In the genomic region with DNA sequence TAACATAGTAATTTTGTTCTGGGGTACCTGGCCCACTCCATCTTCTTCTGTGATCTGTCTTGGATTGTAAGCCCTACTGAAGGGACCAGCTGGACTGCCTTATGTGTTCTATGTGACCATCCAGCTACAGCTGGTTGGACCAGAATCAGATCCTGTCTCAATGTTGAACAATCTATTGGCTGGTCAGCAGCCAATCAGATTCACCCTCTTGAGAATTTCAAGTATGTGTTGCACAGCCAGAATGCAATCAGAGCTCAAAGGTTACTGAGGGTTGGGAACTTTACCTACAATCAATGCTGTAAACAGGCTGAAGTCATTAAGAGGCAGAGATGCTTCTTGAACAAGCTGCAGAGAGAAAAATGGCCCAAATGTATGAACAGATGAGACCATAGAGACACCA, we compare ENCODE assay signal across 17 cellular contexts.
"Had no signal": no experiment of that assay in that cellular context is flagged by ENCODE, and none has a peak within 500 bp of the region (broad histone marks: within the 10 kb centered on the region; RNA-seq: fewer than 3 reads in every experiment).

No MANE protein-coding gene starts in this region.

- H3K36me3 ChIP-seq: brain microvascular endothelial cell, gastrocnemius medialis, lower lobe of right lung, upper lobe of right lung had no signal

- H3K4me1 ChIP-seq: upper lobe of right lung had no signal

- H3K27ac ChIP-seq: brain microvascular endothelial cell, coronary artery, gastrocnemius medialis, lower lobe of right lung, upper lobe of right lung had no signal

- H3K27me3 ChIP-seq: gastrocnemius medialis, upper lobe of right lung had no signal

- DNase-seq: activated CD4-positive, alpha-beta T cell treated with anti-CD3 and anti-CD28 coated beads, Interleukin-2, amount 10 ng/mL, durations not matched to agents 24 days and 14 days; activated CD8-positive, alpha-beta T cell treated with anti-CD3 and anti-CD28 coated beads for 36 hours; activated naive CD4-positive, alpha-beta T cell treated with anti-CD3 and anti-CD28 coated beads for 36 hours; activated naive CD8-positive, alpha-beta T cell treated with anti-CD3 and anti-CD28 coated beads, Interleukin-2, amount 50 U/mL, for 24 hours; activated T-cell treated with anti-CD3 and anti-CD28 coated beads, Interleukin-2, amount 50 U/mL, for 1 hour; aorta; brain microvascular endothelial cell; central memory CD4-positive, alpha-beta T cell; gastrocnemius medialis; head of caudate nucleus; lower lobe of right lung; stimulated activated naive B cell treated with anti-CD40 and anti-IgM and Interleukin-4, amounts not matched to agents 10 μg/mL and 1 μg/mL and 100 μg/mL, for 72 hours; T1000; upper lobe of right lung had no signal

- H3K4me3 ChIP-seq: coronary artery, gastrocnemius medialis, lower lobe of right lung, upper lobe of right lung had no signal

- H3K9me3 ChIP-seq: gastrocnemius medialis, lower lobe of right lung, upper lobe of right lung had no signal

- ATAC-seq: activated CD8-positive, alpha-beta T cell treated with anti-CD3 and anti-CD28 coated beads for 36 hours; activated naive CD8-positive, alpha-beta T cell treated with anti-CD3 and anti-CD28 coated beads, Interleukin-2, amount 50 U/mL, for 24 hours; activated T-helper 17 cell treated with anti-CD3 and anti-CD28 coated beads, Interleukin-2, amount 50 U/mL, for 72 hours; gastrocnemius medialis; lower lobe of right lung; sciatic nerve; stimulated activated naive B cell treated with anti-CD40 and anti-IgM and Interleukin-4, amounts not matched to agents 10 μg/mL and 1 μg/mL and 100 μg/mL, for 72 hours; upper lobe of right lung had no signal
